1 cellular context compared by ENCODE assay signal in the genomic region with DNA sequence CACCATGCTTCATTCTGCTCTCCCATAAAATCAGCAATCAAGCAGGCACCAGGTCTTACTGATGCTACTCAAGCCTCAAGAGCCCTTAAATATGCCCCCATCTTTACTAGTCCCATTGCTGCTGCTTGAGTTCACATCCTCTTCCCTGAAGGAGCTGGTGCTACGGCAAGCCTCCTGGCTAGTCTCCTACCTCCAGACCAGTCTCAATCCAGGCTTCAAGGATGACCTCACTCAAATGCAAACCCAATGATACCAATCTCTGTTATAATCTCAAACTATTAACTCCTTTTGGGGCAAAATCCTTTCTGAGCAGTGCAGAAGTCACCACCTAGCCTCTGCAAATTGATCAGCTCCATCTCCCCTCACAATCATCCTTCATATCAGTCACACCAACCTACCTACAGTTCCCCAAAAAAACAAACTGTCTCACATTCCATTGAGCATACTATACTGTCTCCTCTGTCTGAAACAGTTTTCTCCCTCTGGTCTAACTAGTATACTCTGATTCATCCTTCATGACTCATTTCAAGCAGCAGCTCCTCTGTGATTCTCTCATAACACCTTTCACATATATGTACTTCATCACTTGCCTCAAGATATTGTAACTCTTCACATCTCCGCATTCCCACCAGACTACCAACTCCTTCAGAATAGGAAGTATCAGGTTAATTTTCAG.
TF ChIP-seq lines count a peak whose summit lies in the region.

No MANE protein-coding gene starts in this region.

TF ChIP-seq in GM12878, 131 proteins besides CTCF, POLR2A, EP300 and RAD21 (continued from another document):
- TF ChIP-seq, protein P1, sequence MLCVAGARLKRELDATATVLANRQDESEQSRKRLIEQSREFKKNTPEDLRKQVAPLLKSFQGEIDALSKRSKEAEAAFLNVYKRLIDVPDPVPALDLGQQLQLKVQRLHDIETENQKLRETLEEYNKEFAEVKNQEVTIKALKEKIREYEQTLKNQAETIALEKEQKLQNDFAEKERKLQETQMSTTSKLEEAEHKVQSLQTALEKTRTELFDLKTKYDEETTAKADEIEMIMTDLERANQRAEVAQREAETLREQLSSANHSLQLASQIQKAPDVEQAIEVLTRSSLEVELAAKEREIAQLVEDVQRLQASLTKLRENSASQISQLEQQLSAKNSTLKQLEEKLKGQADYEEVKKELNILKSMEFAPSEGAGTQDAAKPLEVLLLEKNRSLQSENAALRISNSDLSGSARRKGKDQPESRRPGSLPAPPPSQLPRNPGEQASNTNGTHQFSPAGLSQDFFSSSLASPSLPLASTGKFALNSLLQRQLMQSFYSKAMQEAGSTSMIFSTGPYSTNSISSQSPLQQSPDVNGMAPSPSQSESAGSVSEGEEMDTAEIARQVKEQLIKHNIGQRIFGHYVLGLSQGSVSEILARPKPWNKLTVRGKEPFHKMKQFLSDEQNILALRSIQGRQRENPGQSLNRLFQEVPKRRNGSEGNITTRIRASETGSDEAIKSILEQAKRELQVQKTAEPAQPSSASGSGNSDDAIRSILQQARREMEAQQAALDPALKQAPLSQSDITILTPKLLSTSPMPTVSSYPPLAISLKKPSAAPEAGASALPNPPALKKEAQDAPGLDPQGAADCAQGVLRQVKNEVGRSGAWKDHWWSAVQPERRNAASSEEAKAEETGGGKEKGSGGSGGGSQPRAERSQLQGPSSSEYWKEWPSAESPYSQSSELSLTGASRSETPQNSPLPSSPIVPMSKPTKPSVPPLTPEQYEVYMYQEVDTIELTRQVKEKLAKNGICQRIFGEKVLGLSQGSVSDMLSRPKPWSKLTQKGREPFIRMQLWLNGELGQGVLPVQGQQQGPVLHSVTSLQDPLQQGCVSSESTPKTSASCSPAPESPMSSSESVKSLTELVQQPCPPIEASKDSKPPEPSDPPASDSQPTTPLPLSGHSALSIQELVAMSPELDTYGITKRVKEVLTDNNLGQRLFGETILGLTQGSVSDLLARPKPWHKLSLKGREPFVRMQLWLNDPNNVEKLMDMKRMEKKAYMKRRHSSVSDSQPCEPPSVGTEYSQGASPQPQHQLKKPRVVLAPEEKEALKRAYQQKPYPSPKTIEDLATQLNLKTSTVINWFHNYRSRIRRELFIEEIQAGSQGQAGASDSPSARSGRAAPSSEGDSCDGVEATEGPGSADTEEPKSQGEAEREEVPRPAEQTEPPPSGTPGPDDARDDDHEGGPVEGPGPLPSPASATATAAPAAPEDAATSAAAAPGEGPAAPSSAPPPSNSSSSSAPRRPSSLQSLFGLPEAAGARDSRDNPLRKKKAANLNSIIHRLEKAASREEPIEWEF (IDR thresholded peaks at IDR 0.05; ENCODE audit: insufficient replicate concordance, low read depth, low read length), result no peak
